ENCODE assay signal across 21 cellular contexts in the genomic region with DNA sequence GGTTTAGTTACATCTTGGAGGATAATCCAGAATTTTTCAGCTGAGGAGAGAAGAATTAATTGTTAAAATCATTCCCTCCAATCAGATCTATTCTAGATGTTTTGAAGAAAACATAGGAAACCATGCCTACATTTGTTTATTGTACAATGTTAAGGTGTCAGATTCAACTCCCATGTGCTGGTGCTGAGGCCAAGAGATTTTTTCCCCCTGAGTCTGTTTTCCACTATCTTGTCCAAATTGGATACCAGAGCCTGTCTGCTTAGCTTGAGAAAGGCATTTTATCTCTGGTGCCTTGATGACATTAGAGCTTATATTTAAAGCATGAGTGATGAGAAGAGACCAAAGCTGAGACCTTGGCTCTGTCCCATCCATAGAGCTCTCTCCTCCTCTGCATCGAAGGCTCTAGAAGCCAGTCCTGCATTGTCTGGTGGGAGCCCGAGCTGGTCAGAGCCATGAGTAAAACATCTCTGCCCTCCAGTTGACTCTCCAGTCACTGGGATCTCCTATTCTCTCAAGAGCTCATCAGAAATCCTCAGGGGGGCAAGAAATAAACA. TPM values are rescaled to one million over a fixed set of nuclear protein-coding genes. Genes with fewer than 3 reads are reported as not detected.
DNase-seq lines count a peak whose midpoint lies in the region; ATAC-seq and TF ChIP-seq lines count a peak whose summit lies in the region.
"Had no signal": no experiment of that assay in that cellular context is flagged by ENCODE, and none has a peak within 500 bp of the region (broad histone marks: within the 10 kb centered on the region; RNA-seq: fewer than 3 reads in every experiment).

No MANE protein-coding gene starts in this region.

- TF ChIP-seq CTCF in HFFc6 (IDR thresholded peaks at IDR 0.05) (no peak), fibroblast of the aortic adventitia (IDR thresholded peaks at IDR 0.05; ENCODE audit: insufficient read depth, low read length) (no peak), gastrocnemius medialis (IDR thresholded peaks at IDR 0.05 in 4 of 5, conservative IDR thresholded peaks at IDR 0.05 in 1 of 5) (no peak)

- peaks cover 19% of the 10 kb centered on the region for H3K27me3 Mint-ChIP-seq in HFFc6 (ENCODE audit: insufficient read depth)

- no peak for TF ChIP-seq POLR2A in gastrocnemius medialis (IDR thresholded peaks at IDR 0.05)

- peaks cover 9% of the 10 kb centered on the region for H3K4me1 Mint-ChIP-seq in HFFc6 (ENCODE audit: low read depth)

- H3K27ac Mint-ChIP-seq in HFFc6: no peak overlapping the region
- H3K27ac Mint-ChIP-seq: CD8-positive, alpha-beta T cell had no signal

- in situ Hi-C loops in gastrocnemius medialis (cut with MboI; ENCODE audit: low sequenced_read_pairs in 4 of 4): no loop called here

- H3K27ac ChIP-seq in gastrocnemius medialis: peak overlapping the region in 3 of 4 donors; percentile 33 to 62 (median 39)
- H3K27ac ChIP-seq: BLaER1 treated with 17β-estradiol and CSF1 and Interleukin-3, amounts not matched to agents 10 nM and 100 nM had no signal

- H3K36me3 ChIP-seq in gastrocnemius medialis: no peaks in the 10 kb centered on the region
- H3K36me3 ChIP-seq: BLaER1 treated with 17β-estradiol and CSF1 and Interleukin-3, amounts not matched to agents 10 nM and 100 nM had no signal

- H3K4me3 ChIP-seq in fibroblast of the aortic adventitia (ENCODE audit: low read depth, low read length) (no peak overlapping the region), gastrocnemius medialis (no peak overlapping the region)
- H3K4me3 ChIP-seq: BLaER1 treated with 17β-estradiol and CSF1 and Interleukin-3, amounts not matched to agents 10 nM and 100 nM; GM12878 had no signal

- intact Hi-C loops in left ventricle myocardium superior (cut with micrococcal nuclease): no loop called here
- intact Hi-C loops in gastrocnemius medialis (cut with DNase I; ENCODE audit: low total_unique reads): no loop called here

- ATAC-seq in left ventricle myocardium superior (peak; percentile 79), gastrocnemius medialis (peak; percentile 19 to 49)
- ATAC-seq: CD8-positive, alpha-beta T cell; GM12878; PC-3 had no signal

- peak; percentile 16 for DNase-seq in HFFc6
- DNase-seq in fibroblast of the aortic adventitia (ENCODE audit: low read depth): peak; percentile 38
- no peak for DNase-seq in left ventricle myocardium superior
- no peak for DNase-seq in gastrocnemius medialis
- DNase-seq in NCI-H187 (lab: John Stamatoyannopoulos, UW): no peak
- no peak for DNase-seq in stimulated activated CD8-positive, alpha-beta memory T cell treated with anti-CD3 and anti-CD28 coated beads, Interleukin-4, amount 100 ng/mL, for 48 hours
- DNase-seq in NCI-H146 treated with DMSO at 0.1 percent for 48 hours (lab: John Stamatoyannopoulos, UW; ENCODE audit: unreplicated experiment): no peak
- DNase-seq: Calu3; CD8-positive, alpha-beta T cell; GF-D8; GOT3; KG1; MV-4-11; NCI-H1417; NCI-H1930; NCI-H345; NCI-H526; PC-3; RPMI8226 had no signal

- no peaks in the 10 kb centered on the region for H3K36me3 Mint-ChIP-seq in HFFc6 (ENCODE audit: low read depth)
- H3K36me3 Mint-ChIP-seq: CD8-positive, alpha-beta T cell had no signal

- H3K27me3 ChIP-seq in gastrocnemius medialis: no peaks in the 10 kb centered on the region
- H3K27me3 ChIP-seq: BLaER1 treated with 17β-estradiol and CSF1 and Interleukin-3, amounts not matched to agents 10 nM and 100 nM had no signal

- H3K4me3 Mint-ChIP-seq in HFFc6: no peak overlapping the region
- H3K4me3 Mint-ChIP-seq: CD8-positive, alpha-beta T cell had no signal

- H3K4me1 ChIP-seq in gastrocnemius medialis: peaks cover 26 to 40% of the 10 kb centered on the region in 2 donors
- H3K4me1 ChIP-seq: BLaER1 treated with 17β-estradiol and CSF1 and Interleukin-3, amounts not matched to agents 10 nM and 100 nM had no signal

- H3K9me3 Mint-ChIP-seq in HFFc6: no peaks in the 10 kb centered on the region
- H3K9me3 Mint-ChIP-seq: CD8-positive, alpha-beta T cell had no signal

- no peaks in the 10 kb centered on the region for H3K9me3 ChIP-seq in gastrocnemius medialis
- H3K9me3 ChIP-seq: BLaER1 treated with 17β-estradiol and CSF1 and Interleukin-3, amounts not matched to agents 10 nM and 100 nM had no signal

RNA-seq across cellular contexts. Expression of gene PPP2CA, which starts 10.4 kb away (rescaled TPM):
- 100 to 1,000 TPM; 153 to 172 (median 156) TPM for total RNA-seq in HFFc6 (2021; fragmentation: NEBNext Ultra II Directional; extraction: Animal tissue kit (Norgen Biotek cat#: 25700))
- total RNA-seq in fibroblast of the aortic adventitia (ENCODE audit: low replicate concordance) (76.6 and 137 TPM in 2 replicates), left ventricle myocardium superior (143 TPM), gastrocnemius medialis (100 to 1,000 TPM in 3 of 4 donors, 10 to 100 TPM in 1; 90.2 to 179 (median 155) TPM)

RNA-seq across cellular contexts. Expression of gene SKP1, which starts 59.5 kb away (rescaled TPM):
- total RNA-seq in HFFc6 (2021; fragmentation: NEBNext Ultra II Directional; extraction: Animal tissue kit (Norgen Biotek cat#: 25700)): 100 to 1,000 TPM; 419 to 474 (median 442) TPM
- total RNA-seq in fibroblast of the aortic adventitia (ENCODE audit: low replicate concordance) (271 and 349 TPM in 2 replicates), left ventricle myocardium superior (478 TPM), gastrocnemius medialis (100 to 1,000 TPM; 318 to 499 (median 476) TPM)

Comparison
In these comparisons a context has a peak if more than half of its experiments do, and no peak if none do; other contexts are left out.
1. DNase-seq: peak in HFFc6 (single experiment) and fibroblast of the aortic adventitia (single experiment); none in left ventricle myocardium superior (single experiment), gastrocnemius medialis (0 of 2), NCI-H187 (0 of 2), stimulated activated CD8-positive, alpha-beta memory T cell treated with anti-CD3 and anti-CD28 coated beads, Interleukin-4, amount 100 ng/mL, for 48 hours (single experiment) and NCI-H146 treated with DMSO at 0.1 percent for 48 hours (single experiment).